In the genomic region with DNA sequence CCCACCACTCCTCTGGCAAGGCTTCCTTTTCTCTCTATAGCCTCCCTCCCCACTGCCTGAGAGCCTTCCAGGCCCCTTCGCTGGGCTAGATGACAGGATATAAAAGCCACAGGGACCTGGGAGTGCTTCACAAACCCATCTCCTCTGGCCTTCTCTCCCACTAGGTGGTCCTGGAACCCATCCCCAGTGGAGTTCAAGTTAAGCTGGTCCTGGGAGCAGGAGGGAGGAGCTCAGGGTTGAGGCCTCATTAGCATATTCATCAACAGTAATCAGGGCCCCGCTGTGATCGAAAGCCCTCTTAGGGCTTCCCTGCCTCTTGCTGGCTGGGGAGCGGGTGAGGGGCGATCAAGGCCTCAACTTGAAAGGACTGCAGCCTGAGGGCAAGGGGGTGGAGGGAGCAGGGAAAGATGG, we compare ENCODE assay signal across 17 cellular contexts.
"Had no signal": no experiment of that assay in that cellular context is flagged by ENCODE, and none has a peak within 500 bp of the region (broad histone marks: within the 10 kb centered on the region; RNA-seq: fewer than 3 reads in every experiment).

No MANE protein-coding gene starts in this region.

- ATAC-seq: activated naive CD4-positive, alpha-beta T cell treated with anti-CD3 and anti-CD28 coated beads, Interleukin-2, amount 50 U/mL, for 72 hours; pancreas; stimulated activated naive CD8-positive, alpha-beta T cell treated with anti-CD3 and anti-CD28 coated beads, Interleukin-15, amount 100 ng/mL, for 72 hours had no signal

- H3K36me3 Mint-ChIP-seq: activated naive CD4-positive, alpha-beta T cell treated with anti-CD3 and anti-CD28 coated beads, Interleukin-2, amount 50 U/mL, for 72 hours; brain had no signal

- H3K27ac Mint-ChIP-seq: activated naive CD4-positive, alpha-beta T cell treated with anti-CD3 and anti-CD28 coated beads, Interleukin-2, amount 50 U/mL, for 72 hours; dendritic cell treated with granulocyte-macrophage colony-stimulating factor and Interleukin-4, amounts not matched to agents 40 ng/mL and 50 ng/mL, for 4 days; T-helper 1 cell treated with Interleukin-12 subunit alpha and Interleukin-12 subunit beta and Interleukin-4 antibody, amounts not matched to agents 30 μg/mL and 1 μg/mL, for 36 hours had no signal

- H3K27ac ChIP-seq: left ventricle myocardium inferior, pancreas, testis, vagina had no signal

- DNase-seq: activated CD4-positive, alpha-beta T cell treated with anti-CD3 and anti-CD28 coated beads for 48 hours; activated effector memory CD4-positive, alpha-beta T cell treated with anti-CD3 and anti-CD28 coated beads, Interleukin-2, amount 50 U/mL, for 16 hours; activated T-cell treated with anti-CD3 and anti-CD28 coated beads, Interleukin-2, amount 50 U/mL, for 1 hour; amniotic stem cell; erythroblast; left ventricle myocardium inferior; pancreas; stimulated activated CD4-positive, alpha-beta T cell treated with anti-CD3 and anti-CD28 coated beads, Interleukin-4, amount 100 ng/mL, for 4 hours; stimulated activated naive CD8-positive, alpha-beta T cell treated with anti-CD3 and anti-CD28 coated beads, Interleukin-15, amount 100 ng/mL, for 72 hours; testis had no signal

- H3K27me3 ChIP-seq: pancreas, testis, vagina had no signal

- H3K9me3 Mint-ChIP-seq: activated naive CD4-positive, alpha-beta T cell treated with anti-CD3 and anti-CD28 coated beads, Interleukin-2, amount 50 U/mL, for 72 hours; brain; central memory CD8-positive, alpha-beta T cell; dendritic cell treated with granulocyte-macrophage colony-stimulating factor and Interleukin-4, amounts not matched to agents 40 ng/mL and 50 ng/mL, for 4 days; stimulated activated naive CD8-positive, alpha-beta T cell treated with anti-CD3 and anti-CD28 coated beads, Interleukin-15, amount 100 ng/mL, for 72 hours; T-helper 1 cell treated with Interleukin-12 subunit alpha and Interleukin-12 subunit beta and Interleukin-4 antibody, amounts not matched to agents 30 μg/mL and 1 μg/mL, for 36 hours had no signal

- FAIRE-seq: islet of Langerhans, pancreas had no signal

- H3K36me3 ChIP-seq: left ventricle myocardium inferior, pancreas, vagina had no signal

- H3K9me3 ChIP-seq: left ventricle myocardium inferior, pancreas, testis, vagina had no signal

- H3K4me1 Mint-ChIP-seq: central memory CD8-positive, alpha-beta T cell had no signal

- H3K4me1 ChIP-seq: left ventricle myocardium inferior, pancreas, testis, vagina had no signal

- H3K4me3 Mint-ChIP-seq: brain; central memory CD8-positive, alpha-beta T cell; dendritic cell treated with granulocyte-macrophage colony-stimulating factor and Interleukin-4, amounts not matched to agents 40 ng/mL and 50 ng/mL, for 4 days; stimulated activated naive CD8-positive, alpha-beta T cell treated with anti-CD3 and anti-CD28 coated beads, Interleukin-15, amount 100 ng/mL, for 72 hours; T-helper 1 cell treated with Interleukin-12 subunit alpha and Interleukin-12 subunit beta and Interleukin-4 antibody, amounts not matched to agents 30 μg/mL and 1 μg/mL, for 36 hours had no signal

- H3K4me3 ChIP-seq: left ventricle myocardium inferior, pancreas, testis, vagina had no signal
